In the genomic region with DNA sequence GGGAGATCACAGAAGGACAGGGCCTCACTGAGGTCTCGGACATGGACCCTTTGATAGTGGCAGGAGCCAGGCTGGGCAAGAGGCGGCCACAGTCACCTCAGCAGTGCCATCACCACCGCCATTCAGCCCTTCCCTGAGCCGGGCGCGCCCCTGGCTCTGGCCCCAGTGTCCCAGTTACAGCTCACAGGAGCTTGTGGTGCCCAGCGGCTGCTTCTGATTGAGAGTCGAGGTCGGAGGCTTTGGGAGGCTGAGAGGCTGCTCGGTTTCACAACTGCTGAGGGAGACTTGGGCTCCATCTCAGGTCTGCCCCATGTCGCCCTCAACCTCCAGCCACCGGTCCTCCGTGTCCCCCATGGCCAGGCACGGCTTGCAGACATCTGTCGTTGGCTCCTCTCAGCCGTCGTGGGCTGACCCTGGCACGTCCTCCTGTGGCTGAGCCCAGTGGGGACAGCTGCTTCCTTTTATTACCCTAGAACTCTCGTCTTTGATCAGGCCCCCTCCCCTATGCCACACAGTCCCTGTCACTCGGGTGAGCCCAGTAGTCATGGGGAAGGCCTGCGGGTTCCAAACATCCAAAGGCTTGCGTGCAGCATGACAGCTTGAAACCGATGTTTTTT, we compare ENCODE assay signal across 1 cellular context.
TF ChIP-seq lines count a peak whose summit lies in the region.

No MANE protein-coding gene starts in this region.

TF ChIP-seq in H1, 55 proteins besides CTCF, POLR2A, EP300 and RAD21:
- TF ChIP-seq USF2 (IDR thresholded peaks at IDR 0.05; ENCODE audit: low read length) (no peak), SP1 (IDR thresholded peaks at IDR 0.05; ENCODE audit: low read depth, low read length) (no peak), SIN3A (conservative IDR thresholded peaks at IDR 0.05 in 1 of 2, IDR thresholded peaks at IDR 0.05 in 1 of 2; ENCODE audit: low read depth in 1 of 2, low read length in 2 of 2) (no peak), BACH1 (IDR thresholded peaks at IDR 0.05; ENCODE audit: low read length) (no peak), BRCA1 (IDR thresholded peaks at IDR 0.05; ENCODE audit: low read depth, low read length) (no peak), POU5F1 (IDR thresholded peaks at IDR 0.05; ENCODE audit: low read depth, low read length) (no peak), TAF1 (IDR thresholded peaks at IDR 0.05; ENCODE audit: low read depth, low read length) (no peak), RBBP5 (IDR thresholded peaks at IDR 0.05; ENCODE audit: borderline replicate concordance, low read depth, low read length) (no peak), SP2 (IDR thresholded peaks at IDR 0.05; ENCODE audit: low read length) (no peak), TAF7 (optimal IDR thresholded peaks at IDR 0.05; ENCODE audit: borderline replicate concordance, low read depth, low read length) (no peak), POLR2AphosphoS5 (IDR thresholded peaks at IDR 0.05; ENCODE audit: low read depth, low read length) (no peak), TBP (IDR thresholded peaks at IDR 0.05; ENCODE audit: low read depth, low read length) (no peak), NANOG (IDR thresholded peaks at IDR 0.05; ENCODE audit: insufficient read depth, low read depth, low read length, poor library complexity, severe bottlenecking) (no peak), EZH2 (IDR thresholded peaks at IDR 0.05; ENCODE audit: low read depth, low read length, severe bottlenecking) (no peak), HDAC6 (IDR thresholded peaks at IDR 0.05; ENCODE audit: low read depth, low read length) (no peak), KDM4A (IDR thresholded peaks at IDR 0.05; ENCODE audit: low read depth, low read length, severe bottlenecking) (no peak), CBX8 (IDR thresholded peaks at IDR 0.05; ENCODE audit: borderline replicate concordance, low read depth, low read length) (no peak)
- TF ChIP-seq, protein P1, sequence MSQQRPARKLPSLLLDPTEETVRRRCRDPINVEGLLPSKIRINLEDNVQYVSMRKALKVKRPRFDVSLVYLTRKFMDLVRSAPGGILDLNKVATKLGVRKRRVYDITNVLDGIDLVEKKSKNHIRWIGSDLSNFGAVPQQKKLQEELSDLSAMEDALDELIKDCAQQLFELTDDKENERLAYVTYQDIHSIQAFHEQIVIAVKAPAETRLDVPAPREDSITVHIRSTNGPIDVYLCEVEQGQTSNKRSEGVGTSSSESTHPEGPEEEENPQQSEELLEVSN (IDR thresholded peaks at IDR 0.05) = no peak
